1 cellular context compared by ENCODE assay signal in the genomic region with DNA sequence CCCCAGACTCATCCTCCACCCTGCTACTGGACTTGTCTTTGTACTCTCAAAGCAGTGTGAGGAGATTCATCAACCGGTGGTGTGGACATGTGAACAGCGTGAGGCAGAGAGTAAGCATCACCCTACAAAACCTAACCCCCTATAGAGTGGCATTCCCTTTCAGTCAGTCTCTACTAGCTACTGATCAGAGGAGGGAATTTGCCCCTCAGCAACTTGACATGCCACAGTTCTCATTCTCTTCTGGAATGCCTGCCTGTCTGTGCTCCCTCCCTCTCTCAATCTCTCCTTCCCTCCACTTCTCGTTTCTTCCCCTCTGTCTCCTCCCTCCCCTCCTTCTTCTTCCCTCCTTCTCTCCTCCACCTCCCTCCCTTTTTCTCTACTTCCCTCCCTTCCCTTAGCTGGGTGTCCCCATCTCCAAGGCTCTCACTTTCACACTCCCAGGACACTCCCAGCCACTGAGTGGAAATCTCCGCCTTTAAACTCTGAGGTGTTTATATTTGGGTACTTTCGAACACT.
TF ChIP-seq lines count a peak whose summit lies in the region.

No MANE protein-coding gene starts in this region.

TF ChIP-seq in HEK293, 187 proteins besides CTCF, POLR2A, EP300 and RAD21 (continued from another document):
- TF ChIP-seq, protein P1, sequence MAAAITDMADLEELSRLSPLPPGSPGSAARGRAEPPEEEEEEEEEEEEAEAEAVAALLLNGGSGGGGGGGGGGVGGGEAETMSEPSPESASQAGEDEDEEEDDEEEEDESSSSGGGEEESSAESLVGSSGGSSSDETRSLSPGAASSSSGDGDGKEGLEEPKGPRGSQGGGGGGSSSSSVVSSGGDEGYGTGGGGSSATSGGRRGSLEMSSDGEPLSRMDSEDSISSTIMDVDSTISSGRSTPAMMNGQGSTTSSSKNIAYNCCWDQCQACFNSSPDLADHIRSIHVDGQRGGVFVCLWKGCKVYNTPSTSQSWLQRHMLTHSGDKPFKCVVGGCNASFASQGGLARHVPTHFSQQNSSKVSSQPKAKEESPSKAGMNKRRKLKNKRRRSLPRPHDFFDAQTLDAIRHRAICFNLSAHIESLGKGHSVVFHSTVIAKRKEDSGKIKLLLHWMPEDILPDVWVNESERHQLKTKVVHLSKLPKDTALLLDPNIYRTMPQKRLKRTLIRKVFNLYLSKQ (tag by site-specific recombination; IDR thresholded peaks at IDR 0.05; ENCODE audit: borderline replicate concordance) = no peak
- peak; percentile 85 for TF ChIP-seq ZNF366 (tag by site-specific recombination; conservative IDR thresholded peaks at IDR 0.05)
- TF ChIP-seq ZNF514 (tag by site-specific recombination; IDR thresholded peaks at IDR 0.05) = no peak
- TF ChIP-seq PATZ1 (tag by site-specific recombination; IDR thresholded peaks at IDR 0.05) = no peak
- TF ChIP-seq, protein P2, sequence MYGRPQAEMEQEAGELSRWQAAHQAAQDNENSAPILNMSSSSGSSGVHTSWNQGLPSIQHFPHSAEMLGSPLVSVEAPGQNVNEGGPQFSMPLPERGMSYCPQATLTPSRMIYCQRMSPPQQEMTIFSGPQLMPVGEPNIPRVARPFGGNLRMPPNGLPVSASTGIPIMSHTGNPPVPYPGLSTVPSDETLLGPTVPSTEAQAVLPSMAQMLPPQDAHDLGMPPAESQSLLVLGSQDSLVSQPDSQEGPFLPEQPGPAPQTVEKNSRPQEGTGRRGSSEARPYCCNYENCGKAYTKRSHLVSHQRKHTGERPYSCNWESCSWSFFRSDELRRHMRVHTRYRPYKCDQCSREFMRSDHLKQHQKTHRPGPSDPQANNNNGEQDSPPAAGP (tag by site-specific recombination; IDR thresholded peaks at IDR 0.05) = peak; percentile 47; the same call in 1 of the 2 replicates
- TF ChIP-seq ZNF157 (tag by site-specific recombination; IDR thresholded peaks at IDR 0.05) = no peak
- TF ChIP-seq PRDM1 (tag by site-specific recombination; IDR thresholded peaks at IDR 0.05) = peak; percentile 30; the same call in 1 of the 2 replicates
